In the genomic region with DNA sequence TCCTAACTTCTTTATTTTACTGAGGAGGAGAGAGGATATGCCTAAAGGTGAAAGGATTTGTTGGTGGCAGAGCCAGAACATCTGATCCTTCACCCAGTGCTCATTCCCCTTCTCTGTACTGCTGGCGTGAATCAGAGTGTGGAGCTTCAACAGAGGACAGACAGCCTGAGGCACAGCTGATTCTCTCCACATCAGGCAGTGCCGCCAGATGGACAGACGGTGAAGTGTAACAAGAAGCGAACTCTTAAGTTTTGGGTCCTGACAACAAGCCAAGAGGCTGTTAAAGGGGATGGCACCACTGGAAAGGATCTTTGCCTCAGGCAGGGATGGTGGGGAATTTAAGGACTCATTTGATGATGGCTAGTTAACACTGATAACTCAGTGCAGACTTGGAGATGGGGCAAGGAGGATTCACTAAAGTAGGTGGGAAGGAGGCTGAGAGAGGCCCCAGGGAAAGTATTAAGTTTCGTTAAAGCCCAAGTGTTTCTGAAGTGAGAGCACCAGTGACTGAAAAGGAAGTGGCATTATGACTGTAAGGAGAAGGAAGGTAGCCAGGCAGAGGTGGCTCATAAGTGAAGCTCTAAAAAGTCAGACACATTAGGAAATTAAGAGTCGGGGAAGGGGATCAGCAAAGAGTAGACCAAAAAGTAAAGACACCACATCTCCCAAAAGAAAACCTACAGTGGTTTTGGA, we compare ENCODE assay signal across 9 cellular contexts.
DNase-seq lines count a peak whose midpoint lies in the region; TF ChIP-seq lines count a peak whose summit lies in the region.
"Had no signal": no experiment of that assay in that cellular context is flagged by ENCODE, and none has a peak within 500 bp of the region (broad histone marks: within the 10 kb centered on the region; RNA-seq: fewer than 3 reads in every experiment).

No MANE protein-coding gene starts in this region.

- DNase-seq in activated T-cell treated with anti-CD3 and anti-CD28 coated beads, Interleukin-2, amount 50 U/mL, for 48 hours: peak; percentile 37 to 44
- no peak for DNase-seq in activated T-cell treated with anti-CD3 and anti-CD28 coated beads, Interleukin-2, amount 50 U/mL, for 1 hour
- DNase-seq in H7 (peak; percentile 48), NCI-H69 (lab: John Stamatoyannopoulos, UW) (peak; percentile 86), foreskin fibroblast (peak; percentile 84 to 94), UCSD-AML1 (lab: John Stamatoyannopoulos, UW; ENCODE audit: unreplicated experiment) (no peak), NCI-H187 (lab: John Stamatoyannopoulos, UW) (no peak), RWPE1 (ENCODE audit: low spot score) (no peak)
- DNase-seq: psoas muscle had no signal

- H3K27ac ChIP-seq in RWPE1: no peak overlapping the region
- H3K27ac ChIP-seq: psoas muscle had no signal

- POLR2A ChIA-PET in RWPE1 (lab: Yijun Ruan, JAX; ENCODE audit: low non-redundant PET): no interaction called here

- CTCF ChIA-PET in RWPE1 (lab: Yijun Ruan, JAX): interaction anchor here (0.6 to 1.8 kb wide), 3 partner anchors 38 to 305 kb away, joined by 3 to 4 read pairs (median 3); no protein-coding TSS in a partner anchor

- no peaks in the 10 kb centered on the region; the same call in 1 of the 2 replicates for H3K36me3 ChIP-seq in H7 (replicated peaks; ENCODE audit: control insufficient read depth, insufficient read depth, low read length)

- TF ChIP-seq CTCF in foreskin fibroblast (IDR thresholded peaks at IDR 0.05; ENCODE audit: low read depth, low read length): peak; percentile 79
- TF ChIP-seq CTCF in RWPE1 (conservative IDR thresholded peaks at IDR 0.05; ENCODE audit: low read depth): no peak

- no peak overlapping the region for H3K4me3 ChIP-seq in H7 (ENCODE audit: insufficient read depth, low read depth, low read length)
- H3K4me3 ChIP-seq in foreskin fibroblast (ENCODE audit: low read depth in 1 of 2, low read length in 2 of 2): no peak overlapping the region
- H3K4me3 ChIP-seq: psoas muscle had no signal

- no peaks in the 10 kb centered on the region for H3K27me3 ChIP-seq in H7 (ENCODE audit: control insufficient read depth, insufficient read depth, low read length)

Comparison
In these comparisons a context has a peak if more than half of its experiments do, and no peak if none do; other contexts are left out.
1. DNase-seq: peak in activated T-cell treated with anti-CD3 and anti-CD28 coated beads, Interleukin-2, amount 50 U/mL, for 48 hours (2 of 2), H7 (single experiment), NCI-H69 (single experiment) and foreskin fibroblast (2 of 2); none in activated T-cell treated with anti-CD3 and anti-CD28 coated beads, Interleukin-2, amount 50 U/mL, for 1 hour (single experiment), UCSD-AML1 (single experiment), NCI-H187 (0 of 2) and RWPE1 (single experiment).